Comparison of ENCODE assay signal across 11 cellular contexts in genomic region chr18:48835119-48835518, GRCh38.
A peak's percentile ranks its signal among the peaks of the same experiment; 100 is the strongest.
DNase-seq lines count a peak whose midpoint lies in the region; ATAC-seq and TF ChIP-seq lines count a peak whose summit lies in the region.
"Had no signal": no experiment of that assay in that cellular context is flagged by ENCODE, and none has a peak within 500 bp of the region (broad histone marks: within the 10 kb centered on the region; RNA-seq: fewer than 3 reads in every experiment).

No MANE protein-coding gene starts in this region.

- H3K4me1 Mint-ChIP-seq in activated T-helper 1 cell treated with anti-CD3 and anti-CD28 coated beads, Interleukin-12 subunit alpha, Interleukin-12 subunit beta, Interleukin-2, Interleukin-4 antibody, amounts not matched to agents 30 ng/mL and 10 ng/mL and 1 ng/mL, durations not matched to agents 14 hours and 24 hours and 36 hours (ENCODE audit: low read depth), result peaks cover 83% of the 10 kb centered on the region
- peaks cover 24% of the 10 kb centered on the region for H3K4me1 Mint-ChIP-seq in memory B cell

- H3K27me3 ChIP-seq in A673 (replicated peaks; ENCODE audit: insufficient read depth, low read depth, low read length, poor library complexity) (no peaks in the 10 kb centered on the region), IMR-90 (ENCODE audit: control insufficient read depth, insufficient read depth, low read length) (no peaks in the 10 kb centered on the region)
- H3K27me3 ChIP-seq: foreskin keratinocyte had no signal

- CTCF ChIA-PET in A673 (lab: Charles Lee), result no interaction called here
- CTCF ChIA-PET in IMR-90 (lab: Yijun Ruan, JAX), result interaction anchor here (0.8 kb wide), 1 partner anchor 90 kb away, joined by 4 read pairs; no protein-coding TSS in a partner anchor

- no peak overlapping the region for H4K5ac ChIP-seq in IMR-90 (ENCODE audit: low read depth, low read length)

- H2AK9ac ChIP-seq in IMR-90 (replicated peaks; ENCODE audit: low read depth, low read length, poor library complexity), result peak overlapping the region; percentile 74

- H3K23ac ChIP-seq in IMR-90 (ENCODE audit: low read depth, low read length), result peak overlapping the region; percentile 87

- H3K9me3 ChIP-seq in A673 (ENCODE audit: low read depth, low read length, poor library complexity, severe bottlenecking) (no peaks in the 10 kb centered on the region), IMR-90 (ENCODE audit: control insufficient read depth, insufficient read depth, low read length) (no peaks in the 10 kb centered on the region)

- H3K56ac ChIP-seq in IMR-90 (ENCODE audit: extremely low read depth, insufficient read depth, low read length), result peak overlapping the region; percentile 40

- ATAC-seq in IMR-90 (ENCODE audit: low read depth), result no peak
- no peak for ATAC-seq in memory B cell (ENCODE audit: low read depth)
- ATAC-seq in GM19455 (IDR thresholded peaks at IDR 0.05; ENCODE audit: unreplicated experiment), result no peak
- no peak for ATAC-seq in HG03442 (IDR thresholded peaks at IDR 0.05; ENCODE audit: unreplicated experiment)
- no peak for ATAC-seq in HG03439 (IDR thresholded peaks at IDR 0.05; ENCODE audit: unreplicated experiment)
- no peak for ATAC-seq in HG02870 (IDR thresholded peaks at IDR 0.05; ENCODE audit: unreplicated experiment)

- H2BK15ac ChIP-seq in IMR-90 (ENCODE audit: low read depth, low read length), result peak overlapping the region; percentile 88

- DNase-seq in A673 (ENCODE audit: low spot score), result no peak
- DNase-seq in IMR-90, result no peak
- DNase-seq in activated T-helper 1 cell treated with anti-CD3 and anti-CD28 coated beads, Interleukin-12 subunit alpha, Interleukin-12 subunit beta, Interleukin-2, Interleukin-4 antibody, amounts not matched to agents 30 ng/mL and 10 ng/mL and 1 ng/mL, durations not matched to agents 14 hours and 24 hours and 36 hours (ENCODE audit: low spot score), result no peak
- no peak for DNase-seq in memory B cell (ENCODE audit: low spot score in 2 of 2)
- DNase-seq: NCI-H446 treated with DMSO at 0.1 percent for 48 hours had no signal

- H3K4ac ChIP-seq in IMR-90 (ENCODE audit: low read depth, low read length), result peak overlapping the region; percentile 92

- H3K9me3 Mint-ChIP-seq in activated T-helper 1 cell treated with anti-CD3 and anti-CD28 coated beads, Interleukin-12 subunit alpha, Interleukin-12 subunit beta, Interleukin-2, Interleukin-4 antibody, amounts not matched to agents 30 ng/mL and 10 ng/mL and 1 ng/mL, durations not matched to agents 14 hours and 24 hours and 36 hours, result no peaks in the 10 kb centered on the region
- H3K9me3 Mint-ChIP-seq in memory B cell, result no peaks in the 10 kb centered on the region
- H3K9me3 Mint-ChIP-seq: brain had no signal

- dilution Hi-C loops in IMR-90 (cut with HindIII; ENCODE audit: low sequenced_read_pairs, unreplicated experiment), result no loop called here

- BruUV-seq in A673 (replicated peaks; lab: Mats Ljungman, UMichigan) (no TSS peak), IMR-90 (replicated peaks; lab: Mats Ljungman, UMichigan) (no TSS peak)

- no peak for TF ChIP-seq POLR2A in IMR-90 (IDR thresholded peaks at IDR 0.05; ENCODE audit: low read depth, low read length)

- peak overlapping the region; percentile 99 for H3K27ac Mint-ChIP-seq in activated T-helper 1 cell treated with anti-CD3 and anti-CD28 coated beads, Interleukin-12 subunit alpha, Interleukin-12 subunit beta, Interleukin-2, Interleukin-4 antibody, amounts not matched to agents 30 ng/mL and 10 ng/mL and 1 ng/mL, durations not matched to agents 14 hours and 24 hours and 36 hours
- H3K27ac Mint-ChIP-seq in memory B cell, result peak overlapping the region; percentile 87

- POLR2A ChIA-PET in A673 (lab: Charles Lee; ENCODE audit: low non-redundant PET) (no interaction called here), IMR-90 (lab: Charles Lee; ENCODE audit: unreplicated experiment) (no interaction called here)

- peak overlapping the region; percentile 82 for H3K14ac ChIP-seq in IMR-90 (replicated peaks; ENCODE audit: low read depth, low read length)

- H3K9ac ChIP-seq in IMR-90 (ENCODE audit: low read depth, low read length), result no peak overlapping the region

- peak overlapping the region; percentile 91 for H4K91ac ChIP-seq in IMR-90 (ENCODE audit: insufficient read depth, low read depth, low read length)

- peak overlapping the region; percentile 43; the same call in 1 of the 2 replicates for H3K18ac ChIP-seq in IMR-90 (ENCODE audit: low read depth, low read length)

- H2BK5ac ChIP-seq in IMR-90 (ENCODE audit: low read depth, low read length, poor library complexity, severe bottlenecking), result peak overlapping the region; percentile 64

- TF ChIP-seq RAD21 in IMR-90 (IDR thresholded peaks at IDR 0.05; ENCODE audit: low read length), result no peak

- peak overlapping the region; percentile 66 for H2AFZ ChIP-seq in IMR-90 (replicated peaks; ENCODE audit: low read length, poor library complexity)

- H3K36me3 ChIP-seq in A673 (ENCODE audit: insufficient read depth, low read length, poor library complexity, severe bottlenecking) (no peaks in the 10 kb centered on the region), IMR-90 (ENCODE audit: control insufficient read depth, insufficient read depth, low read length) (no peaks in the 10 kb centered on the region; the same call in none of the 2 replicates)

- peak overlapping the region; percentile 23 to 86 for H4K8ac ChIP-seq in IMR-90 (ENCODE audit: low read depth in 2 of 2, low read length in 2 of 2)

- no peaks in the 10 kb centered on the region; the same call in 1 of the 2 replicates for H4K20me1 ChIP-seq in IMR-90 (ENCODE audit: insufficient read depth, low read length)

- H3K27me3 Mint-ChIP-seq in activated T-helper 1 cell treated with anti-CD3 and anti-CD28 coated beads, Interleukin-12 subunit alpha, Interleukin-12 subunit beta, Interleukin-2, Interleukin-4 antibody, amounts not matched to agents 30 ng/mL and 10 ng/mL and 1 ng/mL, durations not matched to agents 14 hours and 24 hours and 36 hours (ENCODE audit: insufficient read depth), result peaks cover 2% of the 10 kb centered on the region
- no peaks in the 10 kb centered on the region for H3K27me3 Mint-ChIP-seq in memory B cell
- H3K27me3 Mint-ChIP-seq: brain had no signal

- intact Hi-C loops in A673 (cut with micrococcal nuclease; ENCODE audit: unreplicated experiment) (loop anchor here (2.0 kb wide), 1 partner anchor 116 kb away; the partner anchor contains the start of gene SMAD7), IMR-90 (cut with micrococcal nuclease) (loop anchor here (10.0 kb wide), 1 partner anchor 400 kb away; no protein-coding TSS in a partner anchor)
- intact Hi-C loops in activated T-helper 1 cell treated with anti-CD3 and anti-CD28 coated beads, Interleukin-12 subunit alpha, Interleukin-12 subunit beta, Interleukin-2, Interleukin-4 antibody, amounts not matched to agents 30 ng/mL and 10 ng/mL and 1 ng/mL, durations not matched to agents 14 hours and 24 hours and 36 hours (cut with micrococcal nuclease), result no loop called here

- peak overlapping the region; percentile 99 for H2AK5ac ChIP-seq in IMR-90 (ENCODE audit: low read depth, low read length)

- peak overlapping the region; percentile 47 for H3K27ac ChIP-seq in A673 (ENCODE audit: low read depth, low read length, poor library complexity, severe bottlenecking)
- H3K27ac ChIP-seq in IMR-90 (ENCODE audit: insufficient read depth, low read length), result peak overlapping the region; percentile 28; the same call in 1 of the 2 replicates
- H3K27ac ChIP-seq: foreskin keratinocyte had no signal

- peak overlapping the region; percentile 90 for H2BK120ac ChIP-seq in IMR-90 (ENCODE audit: low read depth, low read length)

- H3K4me2 ChIP-seq in IMR-90 (ENCODE audit: low read depth, low read length), result no peak overlapping the region

- peaks cover 33% of the 10 kb centered on the region for H3K9me1 ChIP-seq in IMR-90 (ENCODE audit: insufficient read depth, low read length)

- H3K79me1 ChIP-seq in IMR-90 (ENCODE audit: low read depth in 1 of 2, low read length in 2 of 2), result peaks cover 19 to 79% of the 10 kb centered on the region in 2 experiments

- H3K36me3 Mint-ChIP-seq in activated T-helper 1 cell treated with anti-CD3 and anti-CD28 coated beads, Interleukin-12 subunit alpha, Interleukin-12 subunit beta, Interleukin-2, Interleukin-4 antibody, amounts not matched to agents 30 ng/mL and 10 ng/mL and 1 ng/mL, durations not matched to agents 14 hours and 24 hours and 36 hours (ENCODE audit: low read depth), result no peaks in the 10 kb centered on the region
- H3K36me3 Mint-ChIP-seq in memory B cell, result no peaks in the 10 kb centered on the region

- H3K4me3 Mint-ChIP-seq in activated T-helper 1 cell treated with anti-CD3 and anti-CD28 coated beads, Interleukin-12 subunit alpha, Interleukin-12 subunit beta, Interleukin-2, Interleukin-4 antibody, amounts not matched to agents 30 ng/mL and 10 ng/mL and 1 ng/mL, durations not matched to agents 14 hours and 24 hours and 36 hours, result peak overlapping the region; percentile 86
- H3K4me3 Mint-ChIP-seq in memory B cell, result peak overlapping the region; percentile 85
- H3K4me3 Mint-ChIP-seq: brain had no signal

- 75% methylated on average over 2 of the region's 3 CpGs; no CpG with 5 or more reads in 1 of the 2 experiments for WGBS in IMR-90 (ENCODE audit: extremely low coverage in 2 of 2, insufficient read length in 1 of 2), 2 experiments

- no peak overlapping the region for H3K4me3 ChIP-seq in A673 (ENCODE audit: low read depth, low read length, poor library complexity, severe bottlenecking)
- H3K4me3 ChIP-seq in IMR-90 (ENCODE audit: insufficient read depth, low read depth, low read length), result no peak overlapping the region

- peak overlapping the region; percentile 93 for H2BK20ac ChIP-seq in IMR-90 (ENCODE audit: low read depth, low read length)

- H3K4me1 ChIP-seq in A673 (ENCODE audit: insufficient read depth, low read length, poor library complexity, severe bottlenecking) (peaks cover 62% of the 10 kb centered on the region), IMR-90 (ENCODE audit: control insufficient read depth, insufficient read depth, low read length) (peaks cover 33% of the 10 kb centered on the region)

- TF ChIP-seq CTCF in A673 (conservative IDR thresholded peaks at IDR 0.05; ENCODE audit: low read depth, low read length) (no peak), IMR-90 (conservative IDR thresholded peaks at IDR 0.05; ENCODE audit: low read depth, low read length) (no peak)

- in situ Hi-C loops in IMR-90 (cut with MboI; ENCODE audit: low sequenced_read_pairs), result no loop called here

TF ChIP-seq in IMR-90, 13 proteins besides CTCF, POLR2A, EP300 and RAD21 (continues in another document):
- TF ChIP-seq MAFK (IDR thresholded peaks at IDR 0.05; ENCODE audit: low read depth, low read length) (no peak), CEBPB (IDR thresholded peaks at IDR 0.05; ENCODE audit: low read depth, low read length) (no peak), ELK1 (IDR thresholded peaks at IDR 0.05; ENCODE audit: borderline replicate concordance, low read depth, low read length) (no peak)
